Comparison of ENCODE assay signal across 9 cellular contexts in genomic region chr7:92461027-92462003, GRCh38. TPM values are rescaled to one million over a fixed set of nuclear protein-coding genes. Genes with fewer than 3 reads are reported as not detected.
A peak's percentile ranks its signal among the peaks of the same experiment; 100 is the strongest.
DNase-seq lines count a peak whose midpoint lies in the region; ATAC-seq, FAIRE-seq and TF ChIP-seq lines count a peak whose summit lies in the region.
"Had no signal": no experiment of that assay in that cellular context is flagged by ENCODE, and none has a peak within 500 bp of the region (broad histone marks: within the 10 kb centered on the region; RNA-seq: fewer than 3 reads in every experiment).

No MANE protein-coding gene starts in this region.

- H3K9ac ChIP-seq in HepG2 (ENCODE audit: insufficient read depth, low read depth, low read length): no peak overlapping the region

- peaks cover 5% of the 10 kb centered on the region for H3K36me3 Mint-ChIP-seq in Calu3 (ENCODE audit: insufficient read depth, unreplicated experiment)

- no peaks in the 10 kb centered on the region for H3K9me3 Mint-ChIP-seq in Calu3 (ENCODE audit: low read depth, unreplicated experiment)

- TF ChIP-seq RAD21 in HepG2 (CRISPR knock-in tag; IDR thresholded peaks at IDR 0.05): 0 out of 2 replicates have a peak, but pooled peaks have one; percentile 15

- in situ Hi-C loops in astrocyte of the cerebellum (cut with HindIII; ENCODE audit: low sequenced_read_pairs): no loop called here
- in situ Hi-C loops in HepG2 (cut with HindIII; ENCODE audit: extremely low pct_ligation_motif_present, low pct_unique_long_range_greater_than_20kb): no loop called here

- peak; percentile 69 for ATAC-seq in GM19035 (IDR thresholded peaks at IDR 0.05; ENCODE audit: unreplicated experiment)
- ATAC-seq in HG03469 (IDR thresholded peaks at IDR 0.05; ENCODE audit: unreplicated experiment): peak; percentile 67
- ATAC-seq in HepG2: peak; percentile 90

- no peak overlapping the region for H2AFZ ChIP-seq in HepG2 (ENCODE audit: low read length)

- H3K27ac ChIP-seq in HepG2 (ENCODE audit: extremely low read length, insufficient read depth, low read length) (no peak overlapping the region), thyroid gland (peak overlapping the region in 2 of 3 donors; percentile 39 to 52)

- FAIRE-seq in HepG2 (lab: Jason Lieb, UNC): no peak

- no peaks in the 10 kb centered on the region for H3K27me3 Mint-ChIP-seq in Calu3 (ENCODE audit: unreplicated experiment)

- 0 out of 2 replicates have a peak overlapping the region, but pooled peaks have one; percentile 2 for H3K4me2 ChIP-seq in HepG2 (ENCODE audit: low read depth, low read length)

- H3K27ac Mint-ChIP-seq in Calu3 (ENCODE audit: unreplicated experiment): no peak overlapping the region

- H3K9me3 ChIP-seq in HepG2 (ENCODE audit: low read length): no peaks in the 10 kb centered on the region
- no peaks in the 10 kb centered on the region for H3K9me3 ChIP-seq in thyroid gland

- POLR2A ChIA-PET in HepG2 (lab: Yijun Ruan, JAX): no interaction called here

- no peaks in the 10 kb centered on the region for H3K27me3 ChIP-seq in HepG2 (ENCODE audit: control insufficient read depth in 1 of 2, insufficient read depth in 2 of 2, low read length in 2 of 2)
- no peaks in the 10 kb centered on the region for H3K27me3 ChIP-seq in thyroid gland

- no peaks in the 10 kb centered on the region for H3K4me1 Mint-ChIP-seq in Calu3 (ENCODE audit: low read depth, unreplicated experiment)

- TF ChIP-seq CTCF in Calu3 (IDR thresholded peaks at IDR 0.05; ENCODE audit: unreplicated experiment) (peak; percentile 45), astrocyte of the cerebellum (IDR thresholded peaks at IDR 0.05; ENCODE audit: low read depth, low read length, missing control alignments) (peak; percentile 86), HepG2 (CRISPR knock-in tag; IDR thresholded peaks at IDR 0.05) (peak; percentile 66), thyroid gland (IDR thresholded peaks at IDR 0.05) (peak in 5 of 6 experiments; percentile 56 to 77 (median 60))

- no peaks in the 10 kb centered on the region for H3K79me2 ChIP-seq in HepG2 (ENCODE audit: insufficient read depth, low read length)

- intact Hi-C loops in Calu3 (cut with micrococcal nuclease; ENCODE audit: unreplicated experiment): no loop called here
- intact Hi-C loops in HepG2 (cut with micrococcal nuclease; ENCODE audit: unreplicated experiment): loop anchor here (5.0 to 10.0 kb wide), 3 partner anchors 39 to 593 kb away; partner anchors contain the start of gene MTERF1
- intact Hi-C loops in thyroid gland (cut with DNase I): no loop called here

- H3K4me1 ChIP-seq in HepG2 (ENCODE audit: insufficient read depth, low read length) (no peaks in the 10 kb centered on the region), thyroid gland (peaks cover 10 to 11% of the 10 kb centered on the region in 2 donors)

- H3K4me3 ChIP-seq in astrocyte of the cerebellum (ENCODE audit: low read depth, low read length): no peak overlapping the region
- no peak overlapping the region for H3K4me3 ChIP-seq in HepG2 (replicated peaks in 1 of 3; ENCODE audit: insufficient read depth in 1 of 3, low read depth in 2 of 3, low read length in 3 of 3)
- no peak overlapping the region for H3K4me3 ChIP-seq in thyroid gland (replicated peaks in 1 of 3)

- TF ChIP-seq EP300 in HepG2 (IDR thresholded peaks at IDR 0.05; ENCODE audit: low read depth in 2 of 2, low read length in 2 of 2): no peak
- TF ChIP-seq EP300 in HepG2 (CRISPR knock-in tag; IDR thresholded peaks at IDR 0.05; ENCODE audit: borderline replicate concordance): no peak

- CTCF ChIA-PET in Calu3 (lab: Charles Lee) (interaction anchor here (1.0 kb wide), 3 partner anchors 13 to 68 kb away, joined by 3 read pairs; partner anchors contain the start of genes GATAD1 and RBM48), HepG2 (lab: Yijun Ruan, JAX; ENCODE audit: low intra/inter-chr PET ratio, low total read pairs) (no interaction called here)

- H3K36me3 ChIP-seq in HepG2 (replicated peaks in 1 of 2; ENCODE audit: control insufficient read depth in 1 of 2, insufficient read depth in 2 of 2, low read length in 2 of 2) (peaks cover under 1 to 7% of the 10 kb centered on the region in 2 experiments; a peak in 4 of 5 replicates), thyroid gland (peaks cover 11 to 12% of the 10 kb centered on the region in 2 donors)

- no TSS peak for BruUV-seq in Calu3 (replicated peaks; lab: Mats Ljungman, UMichigan)
- BruUV-seq in HepG2 (replicated peaks; lab: Mats Ljungman, UMichigan): no TSS peak

- TF ChIP-seq POLR2A in HepG2 (IDR thresholded peaks at IDR 0.05; ENCODE audit: insufficient read depth in 1 of 2, low read depth in 2 of 2, low read length in 2 of 2): no peak
- TF ChIP-seq POLR2A in thyroid gland (IDR thresholded peaks at IDR 0.05): no peak

- WGBS in HepG2 (ENCODE audit: low lambda C conversion rate): 66% methylated on average over 8 of the region's 8 CpGs
- 53 to 54% methylated on average over 8 of the region's 8 CpGs for WGBS in thyroid gland, 2 donors

- no peak overlapping the region for H3K4me3 Mint-ChIP-seq in Calu3 (ENCODE audit: low read depth, unreplicated experiment)

- DNase-seq in Calu3: peak; percentile 30
- DNase-seq in NOMO-1 treated with DMSO at 0.1 percent for 48 hours (lab: John Stamatoyannopoulos, UW; ENCODE audit: unreplicated experiment): peak; percentile 44
- peak; percentile 13 for DNase-seq in astrocyte of the cerebellum (ENCODE audit: low read depth)
- DNase-seq in HepG2 (ENCODE audit: low spot score): peak; percentile 29
- DNase-seq in thyroid gland: peak; percentile 34 to 45
- DNase-seq in stimulated activated naive CD4-positive, alpha-beta T cell treated with Interleukin-2 at 50 U/mL for 16 hours (lab: John Stamatoyannopoulos, UW): no peak

- no peaks in the 10 kb centered on the region for H4K20me1 ChIP-seq in HepG2 (ENCODE audit: insufficient read depth, low read length)

TF ChIP-seq in HepG2, 621 proteins besides CTCF, POLR2A, EP300 and RAD21 (continues in another document):
- TF ChIP-seq STAG1 (CRISPR knock-in tag; IDR thresholded peaks at IDR 0.05): peak; percentile 55
- TF ChIP-seq ZNF432 (CRISPR knock-in tag; IDR thresholded peaks at IDR 0.05; ENCODE audit: borderline replicate concordance): no peak
- peak; percentile 44; the same call in 1 of the 2 replicates for TF ChIP-seq SMC3 (IDR thresholded peaks at IDR 0.05; ENCODE audit: low read length)

RNA-seq across cellular contexts. Expression of gene GATAD1, which starts 14.0 kb away (rescaled TPM):
- 22.5 and 26.0 TPM in 2 replicates for total RNA-seq in Calu3 (2022)
- total RNA-seq in HepG2 (2016; rRNA removed; fragmentation: Illumina TruSeq; extraction: Trizol): 16.2 and 20.6 TPM in 2 replicates
- 4.8 and 5.2 TPM in 2 replicates for total RNA-seq in HepG2 (2016; cell fraction: cytosol; rRNA removed; fragmentation: Illumina TruSeq; extraction: Trizol; ENCODE audit: low read depth)
- 16.4 and 19.7 TPM in 2 replicates for total RNA-seq in HepG2 (2016; cell fraction: insoluble cytoplasmic fraction; rRNA removed; fragmentation: Illumina TruSeq; extraction: Trizol)
- 14.5 and 15.8 TPM in 2 replicates for total RNA-seq in HepG2 (2016; cell fraction: membrane; rRNA removed; fragmentation: Illumina TruSeq; extraction: Trizol)
- total RNA-seq in HepG2 (2016; cell fraction: nucleus; rRNA removed; fragmentation: Illumina TruSeq; extraction: Trizol): 23.8 and 26.1 TPM in 2 replicates
- polyA plus RNA-seq in HepG2 (2011; rRNA removed): 36.3 and 42.1 TPM in 2 replicates
- 16.2 and 22.4 TPM in 2 replicates for polyA plus RNA-seq in HepG2 (2011; cell fraction: cytosol; rRNA removed)
- polyA plus RNA-seq in HepG2 (2011; cell fraction: nucleus; rRNA removed): 23.9 and 33.1 TPM in 2 replicates
- polyA plus RNA-seq in HepG2 (2012): 23.9 and 25.0 TPM in 2 replicates
- 4.0 and 4.5 TPM in 2 replicates for polyA plus RNA-seq in HepG2 (2016; cell fraction: cytosol; fragmentation: Illumina TruSeq; extraction: Trizol; ENCODE audit: low read depth)
- 21.6 and 22.3 TPM in 2 replicates for polyA plus RNA-seq in HepG2 (2016; cell fraction: insoluble cytoplasmic fraction; fragmentation: Illumina TruSeq; extraction: Trizol; ENCODE audit: low read depth)
- polyA plus RNA-seq in HepG2 (2016; cell fraction: membrane; fragmentation: Illumina TruSeq; extraction: Trizol; ENCODE audit: low read depth): 9.4 and 11.1 TPM in 2 replicates
- polyA plus RNA-seq in HepG2 (2016; cell fraction: nucleus; fragmentation: Illumina TruSeq; extraction: Trizol; ENCODE audit: insufficient read depth, low read depth): 46.3 and 50.1 TPM in 2 replicates
- 19.0 and 26.5 TPM in 2 replicates for polyA minus RNA-seq in HepG2 (2011; rRNA and poly(A)+ RNA removed; ENCODE audit: low replicate concordance)
- 11.0 and 14.0 TPM in 2 replicates for polyA minus RNA-seq in HepG2 (2011; cell fraction: cytosol; rRNA and poly(A)+ RNA removed)
- polyA minus RNA-seq in HepG2 (2011; cell fraction: nucleus; rRNA and poly(A)+ RNA removed): 64.0 and 72.0 TPM in 2 replicates
- total RNA-seq in thyroid gland: 10 to 100 TPM; 46.1 to 99.0 (median 63.1) TPM

RNA-seq across cellular contexts. Expression of gene ERVW-1, which starts 16.4 kb away (rescaled TPM):
- not detected in 2 replicates for total RNA-seq in Calu3 (2022)
- not detected in 2 replicates for total RNA-seq in HepG2 (2016; rRNA removed; fragmentation: Illumina TruSeq; extraction: Trizol)
- not detected in 2 replicates for total RNA-seq in HepG2 (2016; cell fraction: cytosol; rRNA removed; fragmentation: Illumina TruSeq; extraction: Trizol; ENCODE audit: low read depth)
- not detected in 2 replicates for total RNA-seq in HepG2 (2016; cell fraction: insoluble cytoplasmic fraction; rRNA removed; fragmentation: Illumina TruSeq; extraction: Trizol)
- not detected in 2 replicates for total RNA-seq in HepG2 (2016; cell fraction: membrane; rRNA removed; fragmentation: Illumina TruSeq; extraction: Trizol)
- total RNA-seq in HepG2 (2016; cell fraction: nucleus; rRNA removed; fragmentation: Illumina TruSeq; extraction: Trizol): not detected in 2 replicates
- polyA plus RNA-seq in HepG2 (2011; rRNA removed): not detected in 2 replicates
- not detected in 2 replicates for polyA plus RNA-seq in HepG2 (2011; cell fraction: cytosol; rRNA removed)
- 0.05 TPM in 1 of 2 replicates, not detected in the other for polyA plus RNA-seq in HepG2 (2011; cell fraction: nucleus; rRNA removed)
- polyA plus RNA-seq in HepG2 (2012): 0.27 and 0.28 TPM in 2 replicates
- not detected in 2 replicates for polyA plus RNA-seq in HepG2 (2016; cell fraction: cytosol; fragmentation: Illumina TruSeq; extraction: Trizol; ENCODE audit: low read depth)
- polyA plus RNA-seq in HepG2 (2016; cell fraction: insoluble cytoplasmic fraction; fragmentation: Illumina TruSeq; extraction: Trizol; ENCODE audit: low read depth): not detected in 2 replicates
- polyA plus RNA-seq in HepG2 (2016; cell fraction: membrane; fragmentation: Illumina TruSeq; extraction: Trizol; ENCODE audit: low read depth): not detected in 2 replicates
- polyA plus RNA-seq in HepG2 (2016; cell fraction: nucleus; fragmentation: Illumina TruSeq; extraction: Trizol; ENCODE audit: insufficient read depth, low read depth): not detected in 2 replicates
- not detected in 2 replicates for polyA minus RNA-seq in HepG2 (2011; rRNA and poly(A)+ RNA removed; ENCODE audit: low replicate concordance)
- polyA minus RNA-seq in HepG2 (2011; cell fraction: cytosol; rRNA and poly(A)+ RNA removed): not detected in 2 replicates
- polyA minus RNA-seq in HepG2 (2011; cell fraction: nucleus; rRNA and poly(A)+ RNA removed): not detected in 2 replicates
- not detected for total RNA-seq in thyroid gland
- total RNA-seq: T-helper 2 cell treated with Interferon-gamma antibody and Interleukin-4, amounts not matched to agents 100 ng/mL and 5 ng/mL, for 36 hours had no signal
